ENCODE assay signal across 15 cellular contexts in the genomic region with DNA sequence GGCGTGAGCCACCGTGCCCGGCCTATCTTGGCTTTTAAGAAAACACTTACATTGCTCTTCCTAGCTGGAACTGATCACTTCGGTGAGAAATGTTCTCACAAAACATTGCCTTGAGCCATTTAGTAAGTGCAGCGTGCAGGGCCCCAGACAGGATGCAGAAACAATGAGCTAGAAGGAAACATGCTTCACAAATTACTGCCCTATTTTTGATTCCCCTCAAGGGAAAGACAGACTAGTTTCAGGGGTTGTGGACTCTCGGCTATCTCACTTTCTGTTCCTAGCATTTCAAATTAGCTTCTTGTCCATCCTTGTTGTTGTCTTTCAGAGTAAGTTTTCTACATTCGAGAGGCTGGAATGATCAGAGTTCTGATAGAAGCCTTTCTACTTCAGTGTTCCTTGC. TPM values are rescaled to one million over a fixed set of nuclear protein-coding genes. Genes with fewer than 3 reads are reported as not detected.
DNase-seq lines count a peak whose midpoint lies in the region; ATAC-seq and TF ChIP-seq lines count a peak whose summit lies in the region.
"Had no signal": no experiment of that assay in that cellular context is flagged by ENCODE, and none has a peak within 500 bp of the region (broad histone marks: within the 10 kb centered on the region; RNA-seq: fewer than 3 reads in every experiment).

No MANE protein-coding gene starts in this region.

- TF ChIP-seq CTCF in GM10248 (IDR thresholded peaks at IDR 0.05; ENCODE audit: control extremely low read depth, extremely low read depth, low read depth, missing control alignments) (no peak), brain (conservative IDR thresholded peaks at IDR 0.05) (no peak)

- POLR2A ChIA-PET in GM10248 (lab: Yijun Ruan, JAX) = no interaction called here

- H3K4me1 Mint-ChIP-seq in brain = no peaks in the 10 kb centered on the region
- H3K4me1 Mint-ChIP-seq in activated CD8-positive, alpha-beta memory T cell treated with anti-CD3 and anti-CD28 coated beads, Interleukin-2, amount 10 ng/mL, durations not matched to agents 7 days and 5 days = no peaks in the 10 kb centered on the region
- H3K4me1 Mint-ChIP-seq: activated CD4-positive, alpha-beta T cell treated with anti-CD3 and anti-CD28 coated beads, Interleukin-2, amount 10 ng/mL, durations not matched to agents 7 days and 5 days; stimulated activated naive CD8-positive, alpha-beta T cell treated with anti-CD3 and anti-CD28 coated beads, Interleukin-15, amount 100 ng/mL, for 72 hours had no signal

- H3K36me3 Mint-ChIP-seq in brain = peaks cover 56% of the 10 kb centered on the region
- H3K36me3 Mint-ChIP-seq in activated CD8-positive, alpha-beta memory T cell treated with anti-CD3 and anti-CD28 coated beads, Interleukin-2, amount 10 ng/mL, durations not matched to agents 7 days and 5 days = no peaks in the 10 kb centered on the region

- no peaks in the 10 kb centered on the region for H3K27me3 Mint-ChIP-seq in brain
- no peaks in the 10 kb centered on the region for H3K27me3 Mint-ChIP-seq in activated CD8-positive, alpha-beta memory T cell treated with anti-CD3 and anti-CD28 coated beads, Interleukin-2, amount 10 ng/mL, durations not matched to agents 7 days and 5 days
- H3K27me3 Mint-ChIP-seq: activated CD4-positive, alpha-beta T cell treated with anti-CD3 and anti-CD28 coated beads, Interleukin-2, amount 10 ng/mL, durations not matched to agents 7 days and 5 days; activated naive CD8-positive, alpha-beta T cell; stimulated activated naive CD8-positive, alpha-beta T cell treated with anti-CD3 and anti-CD28 coated beads, Interleukin-15, amount 100 ng/mL, for 72 hours had no signal

- DNase-seq in GM10248 (ENCODE audit: extremely low spot score) (peak; percentile 65), GDM1 (lab: John Stamatoyannopoulos, UW) (no peak)
- no peak for DNase-seq in stimulated activated CD4-positive, alpha-beta T cell treated with anti-CD3 and anti-CD28 coated beads, Interleukin-15, amount 100 ng/mL, for 24 hours
- DNase-seq in activated CD8-positive, alpha-beta memory T cell treated with anti-CD3 and anti-CD28 coated beads, Interleukin-2, amount 10 ng/mL, durations not matched to agents 7 days and 5 days = no peak
- DNase-seq: activated CD4-positive, alpha-beta T cell treated with anti-CD3 and anti-CD28 coated beads, Interleukin-2, amount 10 ng/mL, durations not matched to agents 7 days and 5 days; cortex of kidney; H7; left cardiac atrium; NCI-H1092; stimulated activated naive CD8-positive, alpha-beta T cell treated with anti-CD3 and anti-CD28 coated beads, Interleukin-15, amount 100 ng/mL, for 72 hours had no signal

- H3K9me3 Mint-ChIP-seq in brain = no peaks in the 10 kb centered on the region
- no peaks in the 10 kb centered on the region for H3K9me3 Mint-ChIP-seq in activated CD8-positive, alpha-beta memory T cell treated with anti-CD3 and anti-CD28 coated beads, Interleukin-2, amount 10 ng/mL, durations not matched to agents 7 days and 5 days (ENCODE audit: low read depth)
- H3K9me3 Mint-ChIP-seq: activated CD4-positive, alpha-beta T cell treated with anti-CD3 and anti-CD28 coated beads, Interleukin-2, amount 10 ng/mL, durations not matched to agents 7 days and 5 days; stimulated activated naive CD8-positive, alpha-beta T cell treated with anti-CD3 and anti-CD28 coated beads, Interleukin-15, amount 100 ng/mL, for 72 hours had no signal

- CTCF ChIA-PET in GM10248 (lab: Yijun Ruan, JAX) = interaction anchor here (0.8 to 4.2 kb wide), 6 partner anchors 16 to 251 kb away, joined by 3 to 18 read pairs (median 5); a partner anchor contains a TSS
- CTCF ChIA-PET in activated CD8-positive, alpha-beta memory T cell treated with anti-CD3 and anti-CD28 coated beads, Interleukin-2, amount 10 ng/mL, durations not matched to agents 7 days and 5 days (lab: Charles Lee) = interaction anchor here (0.8 kb wide), 1 partner anchor 23 kb away, joined by 3 read pairs; no protein-coding TSS in a partner anchor

- no peak overlapping the region for H3K4me3 Mint-ChIP-seq in brain
- no peak overlapping the region for H3K4me3 Mint-ChIP-seq in activated CD8-positive, alpha-beta memory T cell treated with anti-CD3 and anti-CD28 coated beads, Interleukin-2, amount 10 ng/mL, durations not matched to agents 7 days and 5 days
- H3K4me3 Mint-ChIP-seq: activated CD4-positive, alpha-beta T cell treated with anti-CD3 and anti-CD28 coated beads, Interleukin-2, amount 10 ng/mL, durations not matched to agents 7 days and 5 days; activated naive CD8-positive, alpha-beta T cell; stimulated activated naive CD8-positive, alpha-beta T cell treated with anti-CD3 and anti-CD28 coated beads, Interleukin-15, amount 100 ng/mL, for 72 hours had no signal

- ATAC-seq in GM19397 (IDR thresholded peaks at IDR 0.05; ENCODE audit: unreplicated experiment) (peak; percentile 65), HG02884 (IDR thresholded peaks at IDR 0.05; ENCODE audit: unreplicated experiment) (peak; percentile 80), HG03565 (IDR thresholded peaks at IDR 0.05; ENCODE audit: unreplicated experiment) (no peak)
- ATAC-seq in activated CD8-positive, alpha-beta memory T cell treated with anti-CD3 and anti-CD28 coated beads, Interleukin-2, amount 10 ng/mL, durations not matched to agents 7 days and 5 days = no peak
- ATAC-seq: left cardiac atrium; stimulated activated naive CD8-positive, alpha-beta T cell treated with anti-CD3 and anti-CD28 coated beads, Interleukin-15, amount 100 ng/mL, for 72 hours had no signal

- H3K27ac Mint-ChIP-seq in brain = peak overlapping the region in 3 of 5 experiments; percentile 11 to 91 (median 89)
- no peak overlapping the region for H3K27ac Mint-ChIP-seq in activated CD8-positive, alpha-beta memory T cell treated with anti-CD3 and anti-CD28 coated beads, Interleukin-2, amount 10 ng/mL, durations not matched to agents 7 days and 5 days
- H3K27ac Mint-ChIP-seq: activated CD4-positive, alpha-beta T cell treated with anti-CD3 and anti-CD28 coated beads, Interleukin-2, amount 10 ng/mL, durations not matched to agents 7 days and 5 days; activated naive CD8-positive, alpha-beta T cell had no signal

RNA-seq across cellular contexts. Expression of a gene that starts 21.6 kb away (rescaled TPM):
- 14.3 TPM for polyA plus RNA-seq in brain (ENCODE audit: insufficient read depth, low read depth, low replicate concordance)
- 1 to 10 TPM; 1.4 to 2.1 TPM for total RNA-seq in activated CD8-positive, alpha-beta memory T cell treated with anti-CD3 and anti-CD28 coated beads, Interleukin-2, amount 10 ng/mL, durations not matched to agents 7 days and 5 days

RNA-seq across cellular contexts. Expression of a gene that starts 25.3 kb away (rescaled TPM):
- 34.1 TPM for polyA plus RNA-seq in brain (ENCODE audit: insufficient read depth, low read depth, low replicate concordance)
- total RNA-seq in activated CD8-positive, alpha-beta memory T cell treated with anti-CD3 and anti-CD28 coated beads, Interleukin-2, amount 10 ng/mL, durations not matched to agents 7 days and 5 days = 1 to 10 TPM; 5.5 to 6.0 TPM

Comparison
In these comparisons a context has a peak if more than half of its experiments do, and no peak if none do; other contexts are left out.
1. ATAC-seq: peak in GM19397 (single experiment) and HG02884 (single experiment); none in HG03565 (single experiment) and activated CD8-positive, alpha-beta memory T cell treated with anti-CD3 and anti-CD28 coated beads, Interleukin-2, amount 10 ng/mL, durations not matched to agents 7 days and 5 days (single experiment).